ENCODE assay signal across 19 cellular contexts in genomic region chr15:27418729-27419128, GRCh38.
A peak's percentile ranks its signal among the peaks of the same experiment; 100 is the strongest.
DNase-seq lines count a peak whose midpoint lies in the region; ATAC-seq and TF ChIP-seq lines count a peak whose summit lies in the region.
"Had no signal": no experiment of that assay in that cellular context is flagged by ENCODE, and none has a peak within 500 bp of the region (broad histone marks: within the 10 kb centered on the region; RNA-seq: fewer than 3 reads in every experiment).

No MANE protein-coding gene starts in this region.

- no peaks in the 10 kb centered on the region for H3K9me3 Mint-ChIP-seq in endodermal cell

- H3K27me3 Mint-ChIP-seq in endodermal cell (ENCODE audit: insufficient read depth) = no peaks in the 10 kb centered on the region
- H3K27me3 Mint-ChIP-seq: activated CD4-positive, alpha-beta memory T cell treated with anti-CD3 and anti-CD28 coated beads, Interleukin-2, amount 10 ng/mL, durations not matched to agents 7 days and 5 days had no signal

- no peaks in the 10 kb centered on the region for H3K9me3 ChIP-seq in endodermal cell (ENCODE audit: control insufficient read depth, low read length)
- H3K9me3 ChIP-seq: ascending aorta, colonic mucosa, heart left ventricle, prostate gland, testis had no signal

- WGBS in endodermal cell (ENCODE audit: insufficient coverage in 1 of 2, insufficient read length in 1 of 2), 2 experiments = 78 to 100% methylated on average over 1 to 5 of the region's 5 CpGs

- H3K27ac Mint-ChIP-seq in endodermal cell = no peak overlapping the region
- H3K27ac Mint-ChIP-seq: activated CD4-positive, alpha-beta memory T cell treated with anti-CD3 and anti-CD28 coated beads, Interleukin-2, amount 10 ng/mL, durations not matched to agents 7 days and 5 days had no signal

- H3K27me3 ChIP-seq in endodermal cell (ENCODE audit: control insufficient read depth, insufficient read depth, low read length, poor library complexity, severe bottlenecking) = no peaks in the 10 kb centered on the region
- H3K27me3 ChIP-seq: ascending aorta, colonic mucosa, testis had no signal

- no peak overlapping the region for H3K27ac ChIP-seq in endodermal cell (ENCODE audit: low read depth, low read length)
- H3K27ac ChIP-seq: ascending aorta, colonic mucosa, heart left ventricle, prostate gland, testis had no signal

- no peak for ATAC-seq in GM19023 (IDR thresholded peaks at IDR 0.05; ENCODE audit: unreplicated experiment)
- ATAC-seq: heart left ventricle, left colon had no signal

- DNase-seq in NK-92 treated with Interleukin-12 subunit alpha and Interleukin-12 subunit beta, amount 100 ng/mL, for 24 hours (lab: John Stamatoyannopoulos, UW) = peak; percentile 28
- DNase-seq in NK-92 (lab: John Stamatoyannopoulos, UW; ENCODE audit: unreplicated experiment) (no peak), NCI-H2227 (lab: John Stamatoyannopoulos, UW; ENCODE audit: unreplicated experiment) (peak; percentile 75), endodermal cell (peak; percentile 67), putamen (ENCODE audit: low spot score) (peak; percentile 11), NCI-H1694 (lab: John Stamatoyannopoulos, UW) (no peak), foreskin fibroblast (no peak)
- DNase-seq: activated CD4-positive, alpha-beta memory T cell treated with anti-CD3 and anti-CD28 coated beads, Interleukin-2, amount 10 ng/mL, durations not matched to agents 7 days and 5 days; activated effector memory CD4-positive, alpha-beta T cell treated with anti-CD3 and anti-CD28 coated beads, Interleukin-2, amount 50 U/mL, for 16 hours; colonic mucosa; erythroblast; heart left ventricle; left colon; NCI-H226; Right ventricle myocardium superior; testis had no signal

- no peaks in the 10 kb centered on the region for H3K4me1 ChIP-seq in endodermal cell (ENCODE audit: control insufficient read depth, insufficient read depth, low read length)
- H3K4me1 ChIP-seq: ascending aorta, colonic mucosa, heart left ventricle, prostate gland, testis had no signal

- no peak overlapping the region for H3K4me3 Mint-ChIP-seq in endodermal cell
- H3K4me3 Mint-ChIP-seq: activated CD4-positive, alpha-beta memory T cell treated with anti-CD3 and anti-CD28 coated beads, Interleukin-2, amount 10 ng/mL, durations not matched to agents 7 days and 5 days had no signal

- TF ChIP-seq CTCF in endodermal cell (conservative IDR thresholded peaks at IDR 0.05) = no peak
- no peak for TF ChIP-seq CTCF in foreskin fibroblast (IDR thresholded peaks at IDR 0.05; ENCODE audit: low read depth, low read length)

- no peaks in the 10 kb centered on the region for H3K4me1 Mint-ChIP-seq in endodermal cell
- H3K4me1 Mint-ChIP-seq: activated CD4-positive, alpha-beta memory T cell treated with anti-CD3 and anti-CD28 coated beads, Interleukin-2, amount 10 ng/mL, durations not matched to agents 7 days and 5 days had no signal

- no peaks in the 10 kb centered on the region for H3K36me3 Mint-ChIP-seq in endodermal cell (ENCODE audit: low read depth)

- no peak overlapping the region for H3K9ac ChIP-seq in endodermal cell (ENCODE audit: extremely low read depth, low read length, poor library complexity, severe bottlenecking)

- no peaks in the 10 kb centered on the region for H3K36me3 ChIP-seq in endodermal cell (ENCODE audit: control insufficient read depth, insufficient read depth, low read length)
- H3K36me3 ChIP-seq: ascending aorta, colonic mucosa, heart left ventricle, prostate gland had no signal

- H3K4me3 ChIP-seq in endodermal cell (ENCODE audit: low read length) (no peak overlapping the region), foreskin fibroblast (ENCODE audit: low read depth in 1 of 2, low read length in 2 of 2) (no peak overlapping the region)
- H3K4me3 ChIP-seq: ascending aorta, colonic mucosa, heart left ventricle, prostate gland, testis had no signal

Comparison
In these comparisons a context has a peak if more than half of its experiments do, and no peak if none do; other contexts are left out.
1. DNase-seq: peak in NK-92 treated with Interleukin-12 subunit alpha and Interleukin-12 subunit beta, amount 100 ng/mL, for 24 hours (single experiment), NCI-H2227 (single experiment), endodermal cell (single experiment) and putamen (single experiment); none in NK-92 (single experiment), NCI-H1694 (single experiment) and foreskin fibroblast (0 of 2).